14 cellular contexts compared by ENCODE assay signal in genomic region chr4:39348371-39349265, GRCh38. TPM values are rescaled to one million over a fixed set of nuclear protein-coding genes. Genes with fewer than 3 reads are reported as not detected.
DNase-seq lines count a peak whose midpoint lies in the region; ATAC-seq and TF ChIP-seq lines count a peak whose summit lies in the region.
"Had no signal": no experiment of that assay in that cellular context is flagged by ENCODE, and none has a peak within 500 bp of the region (broad histone marks: within the 10 kb centered on the region; RNA-seq: fewer than 3 reads in every experiment).

No MANE protein-coding gene starts in this region.

- BruUV-seq in Panc1 (replicated peaks; lab: Mats Ljungman, UMichigan) (TSS peak; percentile 55), mammary epithelial cell (replicated peaks; lab: Mats Ljungman, UMichigan) (no TSS peak)

- peak overlapping the region; percentile 19 for H3K4me3 Mint-ChIP-seq in activated T-cell treated with anti-CD3 and anti-CD28 coated beads, Interleukin-2, amount 50 U/mL, for 4 hours
- H3K4me3 Mint-ChIP-seq: activated B cell treated with CpG ODN at 0.5 μM for 24 hours had no signal

- CTCF ChIA-PET in Panc1 (lab: Charles Lee) (no interaction called here), mammary epithelial cell (lab: Charles Lee; ENCODE audit: low non-redundant PET) (no interaction called here)

- no peak overlapping the region for H2AFZ ChIP-seq in mammary epithelial cell (ENCODE audit: low read depth, low read length)

- H3K9ac ChIP-seq in mammary epithelial cell (ENCODE audit: insufficient read depth, low read length), result no peak overlapping the region

- peaks cover 15% of the 10 kb centered on the region for H3K9me3 Mint-ChIP-seq in activated T-cell treated with anti-CD3 and anti-CD28 coated beads, Interleukin-2, amount 50 U/mL, for 4 hours

- intact Hi-C loops in Panc1 (cut with micrococcal nuclease; ENCODE audit: unreplicated experiment) (no loop called here), mammary epithelial cell (cut with micrococcal nuclease) (no loop called here), Right ventricle myocardium inferior (cut with DNase I) (no loop called here)

- H3K27ac ChIP-seq in Panc1 (ENCODE audit: low read length) (no peak overlapping the region), mammary epithelial cell (ENCODE audit: insufficient read depth, low read depth, low read length) (no peak overlapping the region)
- H3K27ac ChIP-seq: cardiac muscle cell, upper lobe of right lung had no signal

- no peak for DNase-seq in activated T-cell treated with anti-CD3 and anti-CD28 coated beads, Interleukin-2, amount 50 U/mL, for 4 hours
- DNase-seq in activated T-cell treated with anti-CD3 and anti-CD28 coated beads, Interleukin-2, amount 50 U/mL, for 1 hour, result no peak
- no peak for DNase-seq in Panc1 (ENCODE audit: low read depth, low spot score)
- peak; percentile 46 for DNase-seq in mammary epithelial cell
- peak; percentile 55 for DNase-seq in stimulated activated naive CD8-positive, alpha-beta T cell treated with anti-CD3 and anti-CD28 coated beads, Interleukin-15, Interleukin-2, amounts not matched to agents 100 U/mL and 50 U/mL, for 24 hours
- no peak for DNase-seq in Right ventricle myocardium inferior (ENCODE audit: missing footprints)
- DNase-seq in globus pallidus (ENCODE audit: low spot score), result no peak
- DNase-seq: activated B cell treated with CpG ODN at 0.5 μM for 24 hours, C1 segment of cervical spinal cord, NCI-H1436, upper lobe of right lung had no signal

- H3K36me3 ChIP-seq in Panc1 (ENCODE audit: control insufficient read depth, insufficient read depth, low read length) (peaks cover 8% of the 10 kb centered on the region), mammary epithelial cell (ENCODE audit: insufficient read depth, low read length) (peaks cover 10% of the 10 kb centered on the region)

- TF ChIP-seq CTCF in Panc1 (IDR thresholded peaks at IDR 0.05) (no peak), mammary epithelial cell (conservative IDR thresholded peaks at IDR 0.05 in 1 of 2, IDR thresholded peaks at IDR 0.05 in 1 of 2; ENCODE audit: extremely low read depth in 1 of 2, insufficient read depth in 1 of 2, low read depth in 1 of 2, low read length in 2 of 2) (no peak)

- H3K79me2 ChIP-seq in mammary epithelial cell (ENCODE audit: insufficient read depth, low read length), result peaks cover 87% of the 10 kb centered on the region

- H3K4me3 ChIP-seq in Panc1 (ENCODE audit: low read depth in 2 of 2, low read length in 2 of 2) (no peak overlapping the region), mammary epithelial cell (replicated peaks in 1 of 3; ENCODE audit: insufficient read depth in 1 of 3, low read depth in 2 of 3, low read length in 3 of 3) (no peak overlapping the region)
- H3K4me3 ChIP-seq: cardiac muscle cell, upper lobe of right lung had no signal

- dilution Hi-C loops in mammary epithelial cell (cut with HindIII; ENCODE audit: low sequenced_read_pairs), result no loop called here

- ATAC-seq in activated T-cell treated with anti-CD3 and anti-CD28 coated beads, Interleukin-2, amount 50 U/mL, for 4 hours, result no peak
- ATAC-seq in Panc1, result no peak
- ATAC-seq in stimulated activated naive CD8-positive, alpha-beta T cell treated with anti-CD3 and anti-CD28 coated beads, Interleukin-15, Interleukin-2, amounts not matched to agents 100 U/mL and 50 U/mL, for 24 hours, result peak; percentile 45
- no peak for ATAC-seq in Right ventricle myocardium inferior
- no peak for ATAC-seq in HG03521 (IDR thresholded peaks at IDR 0.05; ENCODE audit: unreplicated experiment)
- ATAC-seq: upper lobe of right lung had no signal

- H3K27me3 Mint-ChIP-seq in activated T-cell treated with anti-CD3 and anti-CD28 coated beads, Interleukin-2, amount 50 U/mL, for 4 hours (ENCODE audit: low read depth), result no peaks in the 10 kb centered on the region
- H3K27me3 Mint-ChIP-seq: activated B cell treated with CpG ODN at 0.5 μM for 24 hours had no signal

- POLR2A ChIA-PET in Panc1 (lab: Charles Lee), result no interaction called here

- in situ Hi-C loops in Panc1 (cut with HindIII; ENCODE audit: low pct_unique_long_range_greater_than_20kb, low sequenced_read_pairs) (no loop called here), mammary epithelial cell (cut with MboI; ENCODE audit: low sequenced_read_pairs in 2 of 2) (no loop called here)

- H3K4me2 ChIP-seq in mammary epithelial cell (ENCODE audit: insufficient read depth, low read depth, low read length), result no peak overlapping the region

- H3K36me3 Mint-ChIP-seq in activated T-cell treated with anti-CD3 and anti-CD28 coated beads, Interleukin-2, amount 50 U/mL, for 4 hours (ENCODE audit: insufficient read depth), result peaks cover 30% of the 10 kb centered on the region

- no peaks in the 10 kb centered on the region for H3K9me3 ChIP-seq in Panc1 (ENCODE audit: control insufficient read depth, insufficient read depth, low read depth, low read length)
- no peaks in the 10 kb centered on the region for H3K9me3 ChIP-seq in mammary epithelial cell (replicated peaks; ENCODE audit: insufficient read depth, low read length)
- H3K9me3 ChIP-seq: upper lobe of right lung had no signal

- no peaks in the 10 kb centered on the region for H4K20me1 ChIP-seq in mammary epithelial cell (ENCODE audit: insufficient read depth, low read length)

- H3K4me1 ChIP-seq in Panc1 (ENCODE audit: control insufficient read depth, insufficient read depth, low read length) (peaks cover 2% of the 10 kb centered on the region; the same call in 1 of the 2 replicates), mammary epithelial cell (ENCODE audit: insufficient read depth, low read length) (peaks cover 10% of the 10 kb centered on the region)

- 100% methylated on average over 3 of the region's 3 CpGs for WGBS in mammary epithelial cell (ENCODE audit: low coverage, missing lambda C conversion rate)

- no peaks in the 10 kb centered on the region for H3K27me3 ChIP-seq in Panc1 (ENCODE audit: control insufficient read depth, insufficient read depth, low read length)
- H3K27me3 ChIP-seq in mammary epithelial cell (ENCODE audit: insufficient read depth, low read length), result no peaks in the 10 kb centered on the region
- H3K27me3 ChIP-seq: cardiac muscle cell, upper lobe of right lung had no signal

- H3K4me1 Mint-ChIP-seq in activated T-cell treated with anti-CD3 and anti-CD28 coated beads, Interleukin-2, amount 50 U/mL, for 4 hours (ENCODE audit: low read depth), result peaks cover 51% of the 10 kb centered on the region

RNA-seq across cellular contexts. Expression of gene RFC1, which starts 17.5 kb away (rescaled TPM):
- 10 to 100 TPM; 62.0 to 70.6 (median 69.9) TPM for total RNA-seq in activated T-cell treated with anti-CD3 and anti-CD28 coated beads, Interleukin-2, amount 50 U/mL, for 4 hours
- total RNA-seq in Panc1 (2021; ENCODE audit: unreplicated experiment) (34.4 TPM), mammary epithelial cell (10 to 100 TPM; 36.2 to 70.9 TPM), Right ventricle myocardium inferior (23.9 TPM)
- 15.2 TPM for polyA plus RNA-seq in Panc1 (2012; ENCODE audit: insufficient read length)
- polyA plus RNA-seq in mammary epithelial cell, result 30.5 TPM
- 82.4 TPM for polyA minus RNA-seq in mammary epithelial cell

RNA-seq across cellular contexts. Expression of gene KLB, which starts 58.1 kb away (rescaled TPM):
- total RNA-seq in activated T-cell treated with anti-CD3 and anti-CD28 coated beads, Interleukin-2, amount 50 U/mL, for 4 hours, result not detected
- total RNA-seq in Panc1 (2021; ENCODE audit: unreplicated experiment) (not detected), mammary epithelial cell (under 1 TPM in 1 of 2 donors, not detected in 1; 0.17 TPM), Right ventricle myocardium inferior (0.30 TPM)
- not detected for polyA plus RNA-seq in Panc1 (2012; ENCODE audit: insufficient read length)
- not detected for polyA plus RNA-seq in mammary epithelial cell
- polyA minus RNA-seq in mammary epithelial cell, result not detected
- total RNA-seq: cardiac muscle cell, fibroblast of lung had no signal
- polyA plus RNA-seq: fibroblast of lung had no signal

Comparison
In these comparisons a context has a peak if more than half of its experiments do, and no peak if none do; other contexts are left out.
1. DNase-seq: peak in mammary epithelial cell (single experiment) and stimulated activated naive CD8-positive, alpha-beta T cell treated with anti-CD3 and anti-CD28 coated beads, Interleukin-15, Interleukin-2, amounts not matched to agents 100 U/mL and 50 U/mL, for 24 hours (single experiment); none in activated T-cell treated with anti-CD3 and anti-CD28 coated beads, Interleukin-2, amount 50 U/mL, for 4 hours (single experiment), activated T-cell treated with anti-CD3 and anti-CD28 coated beads, Interleukin-2, amount 50 U/mL, for 1 hour (single experiment), Panc1 (single experiment), Right ventricle myocardium inferior (single experiment) and globus pallidus (single experiment).